ENCODE assay signal across 20 cellular contexts in the genomic region with DNA sequence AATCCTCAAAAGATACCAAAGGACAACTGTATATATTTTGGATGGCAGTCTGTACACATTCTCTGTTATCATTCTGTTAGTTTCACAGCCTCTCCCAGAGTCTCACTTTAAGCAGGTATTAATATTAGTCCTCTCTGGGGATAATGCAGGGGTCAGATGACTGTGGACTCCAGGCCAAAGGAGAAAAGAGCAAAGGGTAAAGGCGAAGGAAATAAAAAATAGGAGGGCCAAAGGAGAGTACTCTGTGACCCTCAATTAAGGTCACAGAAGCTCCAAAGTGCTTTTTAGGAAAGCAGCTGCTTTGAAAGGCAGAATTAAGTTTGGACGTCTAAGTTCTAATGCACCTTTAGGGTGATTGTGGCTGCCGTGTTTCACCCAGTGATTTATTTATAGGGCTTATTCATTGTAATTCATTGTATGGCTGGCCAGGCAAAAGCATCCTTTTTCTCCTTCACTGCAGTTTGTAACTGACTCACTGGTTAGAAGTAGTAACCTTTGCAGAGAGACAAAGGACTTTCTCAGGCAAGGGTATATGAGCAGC. TPM values are rescaled to one million over a fixed set of nuclear protein-coding genes. Genes with fewer than 3 reads are reported as not detected.
DNase-seq lines count a peak whose midpoint lies in the region; FAIRE-seq and TF ChIP-seq lines count a peak whose summit lies in the region.
"Had no signal": no experiment of that assay in that cellular context is flagged by ENCODE, and none has a peak within 500 bp of the region (broad histone marks: within the 10 kb centered on the region; RNA-seq: fewer than 3 reads in every experiment).

No MANE protein-coding gene starts in this region.

- peaks cover 52% of the 10 kb centered on the region for H3K4me1 Mint-ChIP-seq in nephron progenitor cell

- in situ Hi-C loops in mammary epithelial cell (cut with MboI; ENCODE audit: low sequenced_read_pairs in 2 of 2): loop anchor here in 1 of 2 donors (25.0 kb wide), 1 partner anchor 127 kb away; no protein-coding TSS in a partner anchor

- no peak overlapping the region for H2AFZ ChIP-seq in mammary epithelial cell (ENCODE audit: low read depth, low read length)

- CTCF ChIA-PET in mammary epithelial cell (lab: Charles Lee; ENCODE audit: low non-redundant PET): no interaction called here

- peaks cover 54% of the 10 kb centered on the region for H3K36me3 Mint-ChIP-seq in nephron progenitor cell (ENCODE audit: low read depth)

- peak overlapping the region; percentile 91 for H3K27ac Mint-ChIP-seq in nephron progenitor cell
- H3K27ac Mint-ChIP-seq: natural killer cell treated with Interleukin-12 subunit alpha and Interleukin-12 subunit beta and Interleukin-15 and Interleukin-18, amount 100 ng/mL, for 72 hours had no signal

- H3K27ac ChIP-seq in HUES6 (ENCODE audit: low read depth, low read length) (no peak overlapping the region), mammary epithelial cell (ENCODE audit: insufficient read depth, low read depth, low read length) (no peak overlapping the region)
- H3K27ac ChIP-seq: gastrocnemius medialis, upper lobe of left lung had no signal

- DNase-seq in D721Med (ENCODE audit: insufficient read length, low spot score): no peak
- no peak for DNase-seq in mammary epithelial cell
- no peak for DNase-seq in nephron progenitor cell
- no peak for DNase-seq in activated effector memory CD4-positive, alpha-beta T cell treated with Interleukin-2 at 50 U/mL for 16 hours
- DNase-seq in NCI-H146 (lab: John Stamatoyannopoulos, UW): no peak
- no peak for DNase-seq in NCI-H748 (lab: John Stamatoyannopoulos, UW; ENCODE audit: unreplicated experiment)
- DNase-seq: activated gamma-delta T cell; amygdala; gastrocnemius medialis; NCI-H1092 treated with DMSO at 0.1 percent for 48 hours; NCI-H2081; NCI-H446; stimulated activated CD4-positive, alpha-beta T cell treated with anti-CD3 and anti-CD28 coated beads, Interleukin-4, amount 100 ng/mL, for 1 hour; T-helper 9 cell; upper lobe of left lung had no signal

- dilution Hi-C loops in mammary epithelial cell (cut with HindIII; ENCODE audit: low sequenced_read_pairs): no loop called here

- H3K9ac ChIP-seq in HUES6 (ENCODE audit: low read length) (no peak overlapping the region), mammary epithelial cell (ENCODE audit: insufficient read depth, low read length) (no peak overlapping the region)

- peak overlapping the region; percentile 70 for H3K4me3 Mint-ChIP-seq in nephron progenitor cell
- H3K4me3 Mint-ChIP-seq: central memory CD8-positive, alpha-beta T cell; natural killer cell treated with Interleukin-12 subunit alpha and Interleukin-12 subunit beta and Interleukin-15 and Interleukin-18, amount 100 ng/mL, for 72 hours had no signal

- peaks cover 94% of the 10 kb centered on the region for H3K79me2 ChIP-seq in mammary epithelial cell (ENCODE audit: insufficient read depth, low read length)

- TF ChIP-seq CTCF in D721Med (IDR thresholded peaks at IDR 0.05; ENCODE audit: insufficient read depth, missing control alignments) (no peak), mammary epithelial cell (conservative IDR thresholded peaks at IDR 0.05 in 1 of 2, IDR thresholded peaks at IDR 0.05 in 1 of 2; ENCODE audit: extremely low read depth in 1 of 2, insufficient read depth in 1 of 2, low read depth in 1 of 2, low read length in 2 of 2) (no peak), nephron progenitor cell (IDR thresholded peaks at IDR 0.05) (no peak)

- H3K9me3 ChIP-seq in HUES6 (ENCODE audit: control insufficient read depth, insufficient read depth, low read depth, low read length) (no peaks in the 10 kb centered on the region), mammary epithelial cell (replicated peaks; ENCODE audit: insufficient read depth, low read length) (no peaks in the 10 kb centered on the region)
- H3K9me3 ChIP-seq: gastrocnemius medialis, upper lobe of left lung had no signal

- peaks cover 3% of the 10 kb centered on the region for H3K27me3 Mint-ChIP-seq in nephron progenitor cell (ENCODE audit: low read depth, poor library complexity)
- H3K27me3 Mint-ChIP-seq: central memory CD8-positive, alpha-beta T cell; natural killer cell treated with Interleukin-12 subunit alpha and Interleukin-12 subunit beta and Interleukin-15 and Interleukin-18, amount 100 ng/mL, for 72 hours had no signal

- H3K36me3 ChIP-seq in HUES6 (ENCODE audit: control insufficient read depth, insufficient read depth, low read length) (peaks cover 100% of the 10 kb centered on the region), mammary epithelial cell (ENCODE audit: insufficient read depth, low read length) (peaks cover 75% of the 10 kb centered on the region)

- peak; percentile 41 for FAIRE-seq in D721Med (lab: Jason Lieb, UNC)
- FAIRE-seq: RCC 7860 had no signal

- 88% methylated on average over 3 of the region's 3 CpGs for WGBS in mammary epithelial cell (ENCODE audit: low coverage, missing lambda C conversion rate)

- intact Hi-C loops in mammary epithelial cell (cut with micrococcal nuclease): no loop called here

- H3K4me2 ChIP-seq in mammary epithelial cell (ENCODE audit: insufficient read depth, low read depth, low read length): peak overlapping the region; percentile 13
- H3K4me2 ChIP-seq: smooth muscle cell had no signal

- H3K4me3 ChIP-seq in HUES6 (ENCODE audit: low read depth, low read length) (peak overlapping the region; percentile 30; the same call in 1 of the 2 replicates), mammary epithelial cell (replicated peaks in 1 of 3; ENCODE audit: insufficient read depth in 1 of 3, low read depth in 2 of 3, low read length in 3 of 3) (no peak overlapping the region)
- H3K4me3 ChIP-seq: gastrocnemius medialis, smooth muscle cell, upper lobe of left lung had no signal

- no TSS peak for BruUV-seq in mammary epithelial cell (replicated peaks; lab: Mats Ljungman, UMichigan)

- H4K20me1 ChIP-seq in mammary epithelial cell (ENCODE audit: insufficient read depth, low read length): peaks cover 67% of the 10 kb centered on the region

- H3K27me3 ChIP-seq in HUES6 (ENCODE audit: control insufficient read depth, insufficient read depth, low read length): no peaks in the 10 kb centered on the region
- H3K27me3 ChIP-seq in mammary epithelial cell (ENCODE audit: insufficient read depth, low read length): no peaks in the 10 kb centered on the region
- H3K27me3 ChIP-seq: gastrocnemius medialis, upper lobe of left lung had no signal

- no peaks in the 10 kb centered on the region for H3K9me3 Mint-ChIP-seq in nephron progenitor cell
- H3K9me3 Mint-ChIP-seq: central memory CD8-positive, alpha-beta T cell; natural killer cell treated with Interleukin-12 subunit alpha and Interleukin-12 subunit beta and Interleukin-15 and Interleukin-18, amount 100 ng/mL, for 72 hours had no signal

- H3K4me1 ChIP-seq in HUES6 (ENCODE audit: control insufficient read depth, insufficient read depth, low read length) (peaks cover 28% of the 10 kb centered on the region), mammary epithelial cell (ENCODE audit: insufficient read depth, low read length) (peaks cover 25% of the 10 kb centered on the region)
- H3K4me1 ChIP-seq: gastrocnemius medialis had no signal

RNA-seq across cellular contexts. Expression of a gene that starts 7.8 kb away (rescaled TPM):
- 100 to 1,000 TPM; 284 to 459 TPM for total RNA-seq in mammary epithelial cell
- 248 TPM for polyA plus RNA-seq in mammary epithelial cell
- polyA minus RNA-seq in mammary epithelial cell: 297 TPM

RNA-seq across cellular contexts. Expression of a gene that starts 43.6 kb away (rescaled TPM):
- total RNA-seq in mammary epithelial cell: 10 to 100 TPM; 10.0 to 19.8 TPM
- polyA plus RNA-seq in mammary epithelial cell: 8.3 TPM
- polyA minus RNA-seq in mammary epithelial cell: 3.9 TPM
- total RNA-seq: natural killer cell treated with Interleukin-12 subunit alpha and Interleukin-12 subunit beta and Interleukin-15 and Interleukin-18, amount 100 ng/mL, for 72 hours had no signal
